ENCODE assay signal across 17 cellular contexts in genomic region chrX:119389854-119390501, GRCh38. TPM values are rescaled to one million over a fixed set of nuclear protein-coding genes. Genes with fewer than 3 reads are reported as not detected.
A peak's percentile ranks its signal among the peaks of the same experiment; 100 is the strongest.
DNase-seq lines count a peak whose midpoint lies in the region; ATAC-seq and TF ChIP-seq lines count a peak whose summit lies in the region.
"Had no signal": no experiment of that assay in that cellular context is flagged by ENCODE, and none has a peak within 500 bp of the region (broad histone marks: within the 10 kb centered on the region; RNA-seq: fewer than 3 reads in every experiment).

No MANE protein-coding gene starts in this region.

- TF ChIP-seq POLR2A in sigmoid colon (IDR thresholded peaks at IDR 0.05) (no peak), suprapubic skin (IDR thresholded peaks at IDR 0.05) (no peak)

- no peak overlapping the region for H3K4me3 Mint-ChIP-seq in nephron
- H3K4me3 Mint-ChIP-seq in progenitor cell of endocrine pancreas (ENCODE audit: low read depth): no peak overlapping the region
- H3K4me3 Mint-ChIP-seq: T-cell had no signal

- WGBS in sigmoid colon, 2 donors: 15 to 54% methylated on average over 7 of the region's 7 CpGs
- WGBS in aorta, 2 donors: 45 to 47% methylated on average over 7 of the region's 7 CpGs
- 53% methylated on average over 7 of the region's 7 CpGs for WGBS in suprapubic skin

- H3K9me3 Mint-ChIP-seq in nephron: peaks cover 27% of the 10 kb centered on the region
- H3K9me3 Mint-ChIP-seq in progenitor cell of endocrine pancreas (ENCODE audit: low read depth): peaks cover 28% of the 10 kb centered on the region
- H3K9me3 Mint-ChIP-seq: T-cell had no signal

- TF ChIP-seq CTCF in epithelial cell of proximal tubule (conservative IDR thresholded peaks at IDR 0.05; ENCODE audit: low read depth, low read length): peak; percentile 20
- TF ChIP-seq CTCF in nephron (IDR thresholded peaks at IDR 0.05; ENCODE audit: unreplicated experiment in 3 of 3): no peak
- TF ChIP-seq CTCF in sigmoid colon (IDR thresholded peaks at IDR 0.05): no peak
- no peak for TF ChIP-seq CTCF in suprapubic skin (IDR thresholded peaks at IDR 0.05)
- no peak for TF ChIP-seq CTCF in progenitor cell of endocrine pancreas (IDR thresholded peaks at IDR 0.05; ENCODE audit: unreplicated experiment)

- H3K27me3 Mint-ChIP-seq in nephron (ENCODE audit: low read depth) (no peaks in the 10 kb centered on the region), progenitor cell of endocrine pancreas (no peaks in the 10 kb centered on the region)

- H3K27ac ChIP-seq in sigmoid colon: no peak overlapping the region
- H3K27ac ChIP-seq in aorta (ENCODE audit: low read depth in 1 of 2, low read length in 2 of 2): no peak overlapping the region
- H3K27ac ChIP-seq in suprapubic skin: no peak overlapping the region
- H3K27ac ChIP-seq: adrenal gland, epithelial cell of prostate, testis had no signal

- H3K4me1 Mint-ChIP-seq in nephron: peaks cover 11% of the 10 kb centered on the region
- peaks cover 13% of the 10 kb centered on the region for H3K4me1 Mint-ChIP-seq in progenitor cell of endocrine pancreas (ENCODE audit: low read depth)

- no peak overlapping the region for H3K4me3 ChIP-seq in H7 (ENCODE audit: insufficient read depth, low read depth, low read length)
- H3K4me3 ChIP-seq in epithelial cell of proximal tubule (ENCODE audit: low read depth, low read length): peak overlapping the region; percentile 7
- H3K4me3 ChIP-seq in sigmoid colon: no peak overlapping the region
- H3K4me3 ChIP-seq in aorta (ENCODE audit: low read length in 2 of 2): no peak overlapping the region
- H3K4me3 ChIP-seq in suprapubic skin: no peak overlapping the region
- H3K4me3 ChIP-seq: adrenal gland, testis had no signal

- no peak for ATAC-seq in aorta (ENCODE audit: low FRiP score)
- ATAC-seq: T-cell had no signal

- intact Hi-C loops in sigmoid colon (cut with DNase I) (no loop called here), aorta (cut with DNase I) (no loop called here)

- DNase-seq in H7 (peak; percentile 64), NCI-H82 (lab: John Stamatoyannopoulos, UW) (peak; percentile 26), epithelial cell of proximal tubule (ENCODE audit: low read depth) (no peak), sigmoid colon (no peak), aorta (no peak), suprapubic skin (ENCODE audit: low spot score in 2 of 2) (no peak), progenitor cell of endocrine pancreas (ENCODE audit: low spot score, unreplicated experiment) (no peak)
- DNase-seq: activated CD4-positive, CD25-positive, alpha-beta regulatory T cell; activated CD8-positive, alpha-beta memory T cell treated with anti-CD3 and anti-CD28 coated beads for 24 hours; adrenal gland; NCI-H2081 treated with DMSO at 0.1 percent for 48 hours; stimulated activated CD4-positive, alpha-beta T cell treated with anti-CD3 and anti-CD28 coated beads, Interleukin-4, amount 100 ng/mL, for 24 hours; stimulated activated CD8-positive, alpha-beta memory T cell treated with anti-CD3 and anti-CD28 coated beads, Interleukin-4, amount 100 ng/mL, for 48 hours; T-cell; testis had no signal

- no peaks in the 10 kb centered on the region for H3K36me3 ChIP-seq in H7 (replicated peaks; ENCODE audit: control insufficient read depth, insufficient read depth, low read length)
- H3K36me3 ChIP-seq in sigmoid colon: no peaks in the 10 kb centered on the region
- H3K36me3 ChIP-seq in aorta (ENCODE audit: control insufficient read depth in 1 of 2, insufficient read depth in 2 of 2, low read length in 1 of 2): no peaks in the 10 kb centered on the region
- no peaks in the 10 kb centered on the region for H3K36me3 ChIP-seq in suprapubic skin
- H3K36me3 ChIP-seq: adrenal gland had no signal

- no peaks in the 10 kb centered on the region for H3K36me3 Mint-ChIP-seq in nephron (ENCODE audit: low read depth)
- peaks cover 4% of the 10 kb centered on the region for H3K36me3 Mint-ChIP-seq in progenitor cell of endocrine pancreas (ENCODE audit: insufficient read depth)

- H3K27ac Mint-ChIP-seq in nephron: peak overlapping the region in 2 of 3 experiments; percentile 2 to 28
- H3K27ac Mint-ChIP-seq in progenitor cell of endocrine pancreas: no peak overlapping the region
- H3K27ac Mint-ChIP-seq: T-cell had no signal

- no peaks in the 10 kb centered on the region for H3K27me3 ChIP-seq in H7 (ENCODE audit: control insufficient read depth, insufficient read depth, low read length)
- H3K27me3 ChIP-seq in sigmoid colon: no peaks in the 10 kb centered on the region
- no peaks in the 10 kb centered on the region for H3K27me3 ChIP-seq in aorta (ENCODE audit: control insufficient read depth in 1 of 2, insufficient read depth in 2 of 2, low read length in 1 of 2)
- H3K27me3 ChIP-seq in suprapubic skin: no peaks in the 10 kb centered on the region
- H3K27me3 ChIP-seq: adrenal gland, testis had no signal

- H3K9me3 ChIP-seq in sigmoid colon (no peaks in the 10 kb centered on the region), aorta (ENCODE audit: control insufficient read depth, low read length) (no peaks in the 10 kb centered on the region), suprapubic skin (no peaks in the 10 kb centered on the region)
- H3K9me3 ChIP-seq: adrenal gland, testis had no signal

- TF ChIP-seq EP300 in sigmoid colon (IDR thresholded peaks at IDR 0.05) (no peak), suprapubic skin (IDR thresholded peaks at IDR 0.05) (no peak)

- H3K4me1 ChIP-seq in sigmoid colon: no peaks in the 10 kb centered on the region
- no peaks in the 10 kb centered on the region for H3K4me1 ChIP-seq in aorta (ENCODE audit: control insufficient read depth in 1 of 2, insufficient read depth in 2 of 2, low read length in 2 of 2)
- no peaks in the 10 kb centered on the region for H3K4me1 ChIP-seq in suprapubic skin
- H3K4me1 ChIP-seq: adrenal gland, testis had no signal

RNA-seq across cellular contexts. Expression of gene SLC25A43, which starts 9.2 kb away (rescaled TPM):
- total RNA-seq in H7 (2014; rRNA removed; shearing (Covaris generic)): 5.3 and 7.5 TPM in 2 replicates
- total RNA-seq in epithelial cell of proximal tubule: 15.0 and 15.9 TPM in 2 replicates
- 10 to 100 TPM in 2 of 4 donors, 1 to 10 TPM in 2; 5.3 to 16.1 (median 9.7) TPM for total RNA-seq in sigmoid colon
- 10 to 100 TPM; 16.2 to 39.5 (median 24.6) TPM for polyA plus RNA-seq in sigmoid colon
- 10 to 100 TPM; 11.6 to 13.2 TPM for total RNA-seq in aorta
- 10 to 100 TPM; 10.2 to 14.1 TPM for polyA plus RNA-seq in aorta
- 10 to 100 TPM; 17.9 to 33.0 (median 29.9) TPM for total RNA-seq in suprapubic skin
- total RNA-seq in progenitor cell of endocrine pancreas: 4.1 and 4.9 TPM in 2 replicates

Comparison
In these comparisons a context has a peak if more than half of its experiments do, and no peak if none do; other contexts are left out.
1. DNase-seq: peak in H7 (single experiment) and NCI-H82 (single experiment); none in epithelial cell of proximal tubule (single experiment), sigmoid colon (single experiment), aorta (0 of 2), suprapubic skin (0 of 2) and progenitor cell of endocrine pancreas (single experiment).